In genomic region chr15:74399511-74400312, GRCh38 we compare ENCODE assay signal across 1 cellular context.
TF ChIP-seq lines count a peak whose summit lies in the region.

No MANE protein-coding gene starts in this region.

TF ChIP-seq in GM12878, 131 proteins besides CTCF, POLR2A, EP300 and RAD21 (continued from another document and continues in another):
- no peak for TF ChIP-seq MAX (IDR thresholded peaks at IDR 0.05; ENCODE audit: low read depth, low read length)
- TF ChIP-seq CHD1 (IDR thresholded peaks at IDR 0.05; ENCODE audit: low read depth, low read length), result no peak
- TF ChIP-seq ZNF687 (IDR thresholded peaks at IDR 0.05), result 0 out of 2 replicates have a peak, but pooled peaks have one; percentile 77
- peak; percentile 95 to 98 for TF ChIP-seq IKZF2 (IDR thresholded peaks at IDR 0.05)
- TF ChIP-seq ZBED1 (IDR thresholded peaks at IDR 0.05; ENCODE audit: borderline replicate concordance), result peak; percentile 5; the same call in 1 of the 2 replicates
- no peak for TF ChIP-seq MTA3 (IDR thresholded peaks at IDR 0.05; ENCODE audit: borderline replicate concordance, low read length)
- peak; percentile 92; the same call in 1 of the 2 replicates for TF ChIP-seq GATAD2B (conservative IDR thresholded peaks at IDR 0.05; ENCODE audit: low read depth)
- peak; percentile 78; the same call in 1 of the 2 replicates for TF ChIP-seq ZNF217 (IDR thresholded peaks at IDR 0.05)
- no peak; the same call in 1 of the 2 replicates for TF ChIP-seq LARP7 (IDR thresholded peaks at IDR 0.05)
- TF ChIP-seq MYC (IDR thresholded peaks at IDR 0.05; ENCODE audit: insufficient read depth, insufficient read length, insufficient replicate concordance, low read length, severe bottlenecking), result no peak
- no peak for TF ChIP-seq PAX8 (IDR thresholded peaks at IDR 0.05)
- TF ChIP-seq SMARCA5 (IDR thresholded peaks at IDR 0.05), result peak; percentile 66
- TF ChIP-seq CREB1 (IDR thresholded peaks at IDR 0.05; ENCODE audit: low read depth), result no peak
- TF ChIP-seq RCOR1 (conservative IDR thresholded peaks at IDR 0.05; ENCODE audit: low read depth, low read length), result 0 out of 2 replicates have a peak, but pooled peaks have one; percentile 14
- no peak for TF ChIP-seq POLR2AphosphoS2 (IDR thresholded peaks at IDR 0.05; ENCODE audit: low read depth, low read length)
- peak; percentile 98 for TF ChIP-seq TCF12 (IDR thresholded peaks at IDR 0.05; ENCODE audit: low read depth, low read length)
- TF ChIP-seq PKNOX1 (IDR thresholded peaks at IDR 0.05), result peak; percentile 63; the same call in 1 of the 2 replicates
- TF ChIP-seq SUZ12 (IDR thresholded peaks at IDR 0.05; ENCODE audit: unreplicated experiment), result no peak
- TF ChIP-seq EGR1 (IDR thresholded peaks at IDR 0.05; ENCODE audit: borderline replicate concordance in 1 of 2, low read depth in 2 of 2, low read length in 2 of 2), result peak in 1 of 2 experiments; percentile 95; a peak in 2 of 3 replicates
- 0 out of 4 replicates have a peak, but pooled peaks of 1 of the 2 experiments have one; percentile 57 for TF ChIP-seq SRF (IDR thresholded peaks at IDR 0.05; ENCODE audit: low read depth in 2 of 2, low read length in 2 of 2)
- TF ChIP-seq RELA (IDR thresholded peaks at IDR 0.05; ENCODE audit: borderline replicate concordance, partially characterized antibody), result peak; percentile 49
- TF ChIP-seq E2F4 (IDR thresholded peaks at IDR 0.05; ENCODE audit: low read depth, low read length), result no peak
- TF ChIP-seq PML (IDR thresholded peaks at IDR 0.05; ENCODE audit: low read length), result no peak
- TF ChIP-seq BCLAF1 (IDR thresholded peaks at IDR 0.05), result no peak
- TF ChIP-seq SMAD1 (IDR thresholded peaks at IDR 0.05; ENCODE audit: low read depth, partially characterized antibody), result peak; percentile 29
- 0 out of 2 replicates have a peak, but pooled peaks have one; percentile 1 for TF ChIP-seq SPI1 (IDR thresholded peaks at IDR 0.05; ENCODE audit: borderline replicate concordance, insufficient read depth, low read depth, low read length)
- TF ChIP-seq NFXL1 (IDR thresholded peaks at IDR 0.05; ENCODE audit: borderline replicate concordance), result no peak
- peak; percentile 85 for TF ChIP-seq RELB (IDR thresholded peaks at IDR 0.05; ENCODE audit: low read depth)
- peak; percentile 58; the same call in 1 of the 2 replicates for TF ChIP-seq BCL11A (IDR thresholded peaks at IDR 0.05; ENCODE audit: low read depth, low read length)
- peak; percentile 67 for TF ChIP-seq MEF2B (IDR thresholded peaks at IDR 0.05; ENCODE audit: partially characterized antibody, poor library complexity, severe bottlenecking)
- TF ChIP-seq KAT2A (conservative IDR thresholded peaks at IDR 0.05; ENCODE audit: control insufficient read depth, low read depth, low read length), result no peak
- TF ChIP-seq CREM (IDR thresholded peaks at IDR 0.05; ENCODE audit: low read depth), result peak; percentile 48
- TF ChIP-seq EED (IDR thresholded peaks at IDR 0.05; ENCODE audit: low read depth), result peak; percentile 100
- TF ChIP-seq ZBTB11 (CRISPR knock-in tag; IDR thresholded peaks at IDR 0.05), result no peak
- no peak for TF ChIP-seq SIN3A (IDR thresholded peaks at IDR 0.05; ENCODE audit: low read depth, low read length)
- peak; percentile 58; the same call in 1 of the 2 replicates for TF ChIP-seq JUNB (IDR thresholded peaks at IDR 0.05)
- 0 out of 2 replicates have a peak, but pooled peaks have one; percentile 12 for TF ChIP-seq SMAD5 (IDR thresholded peaks at IDR 0.05; ENCODE audit: low read depth)
- peak; percentile 76 for TF ChIP-seq PAX5 (IDR thresholded peaks at IDR 0.05; ENCODE audit: borderline replicate concordance, low read depth, low read length)
- no peak for TF ChIP-seq SUPT20H (IDR thresholded peaks at IDR 0.05; ENCODE audit: borderline replicate concordance, control insufficient read depth, low read depth, low read length)
- TF ChIP-seq SREBF1 (IDR thresholded peaks at IDR 0.05; ENCODE audit: low read length), result no peak
- TF ChIP-seq MXI1 (IDR thresholded peaks at IDR 0.05; ENCODE audit: low read depth, low read length), result peak; percentile 20; the same call in 1 of the 2 replicates
- TF ChIP-seq GABPA (IDR thresholded peaks at IDR 0.05; ENCODE audit: low read depth), result no peak
- TF ChIP-seq MTA2 (IDR thresholded peaks at IDR 0.05; ENCODE audit: low read depth), result peak; percentile 73
- peak; percentile 84 for TF ChIP-seq POLR2AphosphoS5 (IDR thresholded peaks at IDR 0.05; ENCODE audit: low read length)
- no peak for TF ChIP-seq ESRRA (IDR thresholded peaks at IDR 0.05; ENCODE audit: low read length)
